Comparison of ENCODE assay signal across 16 cellular contexts in genomic region chr4:41572414-41572986, GRCh38. TPM values are rescaled to one million over a fixed set of nuclear protein-coding genes. Genes with fewer than 3 reads are reported as not detected.
DNase-seq lines count a peak whose midpoint lies in the region; TF ChIP-seq lines count a peak whose summit lies in the region.
"Had no signal": no experiment of that assay in that cellular context is flagged by ENCODE, and none has a peak within 500 bp of the region (broad histone marks: within the 10 kb centered on the region; RNA-seq: fewer than 3 reads in every experiment).

No MANE protein-coding gene starts in this region.

- H3K4me1 ChIP-seq in Caco-2 (peaks cover 16% of the 10 kb centered on the region; the same call in 1 of the 2 replicates), right atrium auricular region (peaks cover 0 to 49% of the 10 kb centered on the region in 2 donors), vagina (peaks cover 10% of the 10 kb centered on the region)
- H3K4me1 ChIP-seq: Peyer's patch had no signal

- no peaks in the 10 kb centered on the region for H3K27me3 ChIP-seq in Caco-2 (replicated peaks; ENCODE audit: control insufficient read depth, insufficient read depth, low read length)
- H3K27me3 ChIP-seq in right atrium auricular region: no peaks in the 10 kb centered on the region
- H3K27me3 ChIP-seq in vagina: no peaks in the 10 kb centered on the region
- H3K27me3 ChIP-seq: Peyer's patch had no signal

- no peaks in the 10 kb centered on the region for H3K27me3 Mint-ChIP-seq in Caco-2 (ENCODE audit: insufficient read depth, unreplicated experiment)

- H3K27ac ChIP-seq in VCaP: peak overlapping the region; percentile 90; the same call in 1 of the 2 replicates
- peak overlapping the region; percentile 65 to 82 for H3K27ac ChIP-seq in right atrium auricular region
- H3K27ac ChIP-seq in vagina: no peak overlapping the region
- H3K27ac ChIP-seq: Peyer's patch had no signal

- no peak overlapping the region for H3K4me3 ChIP-seq in Caco-2 (ENCODE audit: low read depth, low read length)
- H3K4me3 ChIP-seq in right atrium auricular region: peak overlapping the region in 1 of 2 donors; percentile 4
- H3K4me3 ChIP-seq in vagina: peak overlapping the region in 1 of 2 donors; percentile 14
- H3K4me3 ChIP-seq: Peyer's patch had no signal

- no peak overlapping the region for H3K27ac Mint-ChIP-seq in Caco-2 (ENCODE audit: unreplicated experiment)

- POLR2A ChIA-PET in Caco-2 (lab: Charles Lee): no interaction called here

- no TSS peak for BruUV-seq in Caco-2 (replicated peaks; lab: Mats Ljungman, UMichigan)

- peaks cover 6% of the 10 kb centered on the region for H3K4me1 Mint-ChIP-seq in Caco-2 (ENCODE audit: low read depth, unreplicated experiment)

- peak overlapping the region; percentile 49 for H3K4me3 Mint-ChIP-seq in Caco-2 (ENCODE audit: unreplicated experiment)

- H3K36me3 ChIP-seq in Caco-2 (ENCODE audit: control insufficient read depth, insufficient read depth, low read length) (no peaks in the 10 kb centered on the region), right atrium auricular region (no peaks in the 10 kb centered on the region), vagina (no peaks in the 10 kb centered on the region)
- H3K36me3 ChIP-seq: Peyer's patch had no signal

- no peak for TF ChIP-seq POLR2A in vagina (IDR thresholded peaks at IDR 0.05)

- H3K9me3 ChIP-seq in Caco-2: no peaks in the 10 kb centered on the region
- H3K9me3 ChIP-seq in right atrium auricular region: no peaks in the 10 kb centered on the region
- no peaks in the 10 kb centered on the region for H3K9me3 ChIP-seq in vagina
- H3K9me3 ChIP-seq: Peyer's patch had no signal

- DNase-seq in Caco-2 (no peak), right atrium auricular region (ENCODE audit: low spot score) (no peak), pons (ENCODE audit: low spot score) (peak; percentile 46), GOT3 (lab: John Stamatoyannopoulos, UW) (no peak), NOMO-1 treated with dmso at 0.1 percent for 144 hours (lab: John Stamatoyannopoulos, UW; ENCODE audit: unreplicated experiment) (no peak), DMS153 treated with DMSO at 0.1 percent for 48 hours (lab: John Stamatoyannopoulos, UW; ENCODE audit: unreplicated experiment) (no peak), vagina (ENCODE audit: extremely low spot score in 2 of 2) (no peak)
- DNase-seq: activated naive CD4-positive, alpha-beta T cell treated with anti-CD3 and anti-CD28 coated beads, Interleukin-2, amount 50 U/mL, for 16 hours; AML-193; caudate nucleus; DND-41; hypothalamus; Karpas-422; NCI-H187; Peyer's patch had no signal

- no peak for TF ChIP-seq CTCF in Caco-2 (IDR thresholded peaks at IDR 0.05; ENCODE audit: insufficient read depth in 1 of 2, low read depth in 1 of 2, low read length in 1 of 2, severe bottlenecking in 1 of 2, unreplicated experiment in 1 of 2)
- TF ChIP-seq CTCF in VCaP (conservative IDR thresholded peaks at IDR 0.05): no peak
- TF ChIP-seq CTCF in right atrium auricular region (IDR thresholded peaks at IDR 0.05): no peak
- no peak for TF ChIP-seq CTCF in vagina (IDR thresholded peaks at IDR 0.05)

- no peaks in the 10 kb centered on the region for H3K9me3 Mint-ChIP-seq in Caco-2 (ENCODE audit: unreplicated experiment)

- intact Hi-C loops in Caco-2 (cut with micrococcal nuclease; ENCODE audit: unreplicated experiment): no loop called here
- intact Hi-C loops in vagina (cut with DNase I): no loop called here

- CTCF ChIA-PET in Caco-2 (lab: Charles Lee): no interaction called here

- no peaks in the 10 kb centered on the region for H3K36me3 Mint-ChIP-seq in Caco-2 (ENCODE audit: insufficient read depth, unreplicated experiment)

RNA-seq across cellular contexts. Expression of gene LIMCH1, which starts 34.5 kb away (rescaled TPM):
- 6.2 and 8.4 TPM in 2 replicates for total RNA-seq in Caco-2 (2022)
- 100 to 1,000 TPM in 1 of 2 donors, 10 to 100 TPM in 1; 76.1 to 101 TPM for total RNA-seq in right atrium auricular region
- total RNA-seq in vagina: 17.9 TPM
